Comparison of ENCODE assay signal across 18 cellular contexts in the genomic region with DNA sequence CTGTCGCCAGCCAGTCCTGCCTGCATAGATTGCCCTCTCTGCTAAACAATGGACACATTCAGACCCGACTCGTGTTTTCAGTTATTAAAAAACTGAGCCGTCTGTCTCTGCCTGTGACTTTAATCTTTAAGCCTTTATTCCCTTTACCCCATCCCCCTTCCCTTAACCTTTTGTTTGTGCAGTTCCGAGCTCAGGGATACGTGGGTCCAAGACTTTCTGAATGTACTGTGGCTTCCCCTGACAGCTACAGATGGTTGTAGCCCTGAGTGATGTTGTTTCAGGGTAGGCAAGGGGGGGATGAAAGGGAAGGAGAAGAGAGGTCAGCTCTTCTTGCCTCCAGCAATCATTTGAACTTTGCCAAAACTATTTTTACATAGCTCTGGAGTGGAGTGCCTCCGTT. TPM values are rescaled to one million over a fixed set of nuclear protein-coding genes. Genes with fewer than 3 reads are reported as not detected.
DNase-seq lines count a peak whose midpoint lies in the region; ATAC-seq and TF ChIP-seq lines count a peak whose summit lies in the region.
"Had no signal": no experiment of that assay in that cellular context is flagged by ENCODE, and none has a peak within 500 bp of the region (broad histone marks: within the 10 kb centered on the region; RNA-seq: fewer than 3 reads in every experiment).

No MANE protein-coding gene starts in this region.

- H3K9me3 ChIP-seq in gastrocnemius medialis: no peaks in the 10 kb centered on the region
- H3K9me3 ChIP-seq in CD8-positive, alpha-beta memory T cell (ENCODE audit: low read length): no peaks in the 10 kb centered on the region
- H3K9me3 ChIP-seq: BLaER1, SJSA1 had no signal

- H3K4me3 ChIP-seq in gastrocnemius medialis: peak overlapping the region in 2 of 4 donors; percentile 1 to 30
- no peak overlapping the region for H3K4me3 ChIP-seq in CD8-positive, alpha-beta memory T cell (ENCODE audit: low read length)
- H3K4me3 ChIP-seq: BLaER1, K562, PC-9, SJSA1 had no signal

- peaks cover 4% of the 10 kb centered on the region for H3K36me3 Mint-ChIP-seq in activated CD8-positive, alpha-beta T cell treated with anti-CD3 and anti-CD28 coated beads for 36 hours (ENCODE audit: low read depth)
- H3K36me3 Mint-ChIP-seq in activated CD8-positive, alpha-beta T cell treated with anti-CD3 and anti-CD28 coated beads, Interleukin-2, amount 10 ng/mL, durations not matched to agents 7 days and 5 days (ENCODE audit: low read depth): peaks cover 3% of the 10 kb centered on the region
- no peaks in the 10 kb centered on the region for H3K36me3 Mint-ChIP-seq in activated T-helper 2 cell treated with anti-CD3 and anti-CD28 coated beads, Interferon-gamma antibody, Interleukin-2, Interleukin-4, amounts not matched to agents 10 μg/mL and 5 μg/mL and 100 μg/mL, durations not matched to agents 14 hours and 24 hours and 36 hours (ENCODE audit: low read depth)
- H3K36me3 Mint-ChIP-seq in mesothelial cell of epicardium (peaks cover 3% of the 10 kb centered on the region), nephron progenitor cell (ENCODE audit: low read depth) (no peaks in the 10 kb centered on the region)
- peaks cover 10 to 34% (median 14%) of the 10 kb centered on the region in 3 donors for H3K36me3 Mint-ChIP-seq in CD8-positive, alpha-beta memory T cell

- H3K27ac Mint-ChIP-seq in activated CD8-positive, alpha-beta T cell treated with anti-CD3 and anti-CD28 coated beads for 36 hours: peak overlapping the region; percentile 28
- H3K27ac Mint-ChIP-seq in activated CD8-positive, alpha-beta T cell treated with anti-CD3 and anti-CD28 coated beads, Interleukin-2, amount 10 ng/mL, durations not matched to agents 7 days and 5 days: no peak overlapping the region
- H3K27ac Mint-ChIP-seq in activated T-helper 2 cell treated with anti-CD3 and anti-CD28 coated beads, Interferon-gamma antibody, Interleukin-2, Interleukin-4, amounts not matched to agents 10 μg/mL and 5 μg/mL and 100 μg/mL, durations not matched to agents 14 hours and 24 hours and 36 hours: peak overlapping the region; percentile 3
- H3K27ac Mint-ChIP-seq in mesothelial cell of epicardium (peak overlapping the region; percentile 82), nephron progenitor cell (no peak overlapping the region)
- no peak overlapping the region for H3K27ac Mint-ChIP-seq in CD8-positive, alpha-beta memory T cell

- peaks cover 13% of the 10 kb centered on the region for H3K4me1 Mint-ChIP-seq in activated CD8-positive, alpha-beta T cell treated with anti-CD3 and anti-CD28 coated beads for 36 hours (ENCODE audit: low read depth)
- peaks cover 5% of the 10 kb centered on the region for H3K4me1 Mint-ChIP-seq in activated CD8-positive, alpha-beta T cell treated with anti-CD3 and anti-CD28 coated beads, Interleukin-2, amount 10 ng/mL, durations not matched to agents 7 days and 5 days (ENCODE audit: low read depth)
- H3K4me1 Mint-ChIP-seq in activated T-helper 2 cell treated with anti-CD3 and anti-CD28 coated beads, Interferon-gamma antibody, Interleukin-2, Interleukin-4, amounts not matched to agents 10 μg/mL and 5 μg/mL and 100 μg/mL, durations not matched to agents 14 hours and 24 hours and 36 hours (ENCODE audit: low read depth): peaks cover 6% of the 10 kb centered on the region
- H3K4me1 Mint-ChIP-seq in mesothelial cell of epicardium (peaks cover 47% of the 10 kb centered on the region), nephron progenitor cell (peaks cover 25% of the 10 kb centered on the region)
- H3K4me1 Mint-ChIP-seq in CD8-positive, alpha-beta memory T cell: peaks cover 3 to 6% (median 4%) of the 10 kb centered on the region in 3 donors

- intact Hi-C loops in activated CD8-positive, alpha-beta T cell treated with anti-CD3 and anti-CD28 coated beads for 36 hours (cut with micrococcal nuclease): no loop called here
- intact Hi-C loops in activated T-helper 2 cell treated with anti-CD3 and anti-CD28 coated beads, Interferon-gamma antibody, Interleukin-2, Interleukin-4, amounts not matched to agents 10 μg/mL and 5 μg/mL and 100 μg/mL, durations not matched to agents 14 hours and 24 hours and 36 hours (cut with micrococcal nuclease): no loop called here
- intact Hi-C loops in gastrocnemius medialis (cut with DNase I; ENCODE audit: low total_unique reads): no loop called here

- no peak for ATAC-seq in activated CD8-positive, alpha-beta T cell treated with anti-CD3 and anti-CD28 coated beads for 36 hours
- no peak for ATAC-seq in activated CD8-positive, alpha-beta T cell treated with anti-CD3 and anti-CD28 coated beads, Interleukin-2, amount 10 ng/mL, durations not matched to agents 7 days and 5 days
- ATAC-seq in gastrocnemius medialis: peak; percentile 63 to 70
- no peak for ATAC-seq in GM21576 (IDR thresholded peaks at IDR 0.05; ENCODE audit: unreplicated experiment)
- ATAC-seq: K562 had no signal

- no peak for TF ChIP-seq CTCF in activated CD8-positive, alpha-beta T cell treated with anti-CD3 and anti-CD28 coated beads for 36 hours (IDR thresholded peaks at IDR 0.05)
- TF ChIP-seq CTCF in mesothelial cell of epicardium (IDR thresholded peaks at IDR 0.05; ENCODE audit: unreplicated experiment): no peak
- TF ChIP-seq CTCF in gastrocnemius medialis (IDR thresholded peaks at IDR 0.05 in 4 of 5, conservative IDR thresholded peaks at IDR 0.05 in 1 of 5): no peak
- no peak for TF ChIP-seq CTCF in nephron progenitor cell (IDR thresholded peaks at IDR 0.05)

- no peaks in the 10 kb centered on the region for H3K27me3 ChIP-seq in gastrocnemius medialis
- H3K27me3 ChIP-seq in CD8-positive, alpha-beta memory T cell (ENCODE audit: insufficient read depth, low read length, poor library complexity, severe bottlenecking): no peaks in the 10 kb centered on the region
- H3K27me3 ChIP-seq: BLaER1, SJSA1 had no signal

- POLR2A ChIA-PET in activated CD8-positive, alpha-beta T cell treated with anti-CD3 and anti-CD28 coated beads for 36 hours (lab: Charles Lee): no interaction called here
- POLR2A ChIA-PET in activated CD8-positive, alpha-beta T cell treated with anti-CD3 and anti-CD28 coated beads, Interleukin-2, amount 10 ng/mL, durations not matched to agents 7 days and 5 days (lab: Charles Lee): no interaction called here
- POLR2A ChIA-PET in CD8-positive, alpha-beta memory T cell (lab: Charles Lee): no interaction called here

- H3K27me3 Mint-ChIP-seq in activated CD8-positive, alpha-beta T cell treated with anti-CD3 and anti-CD28 coated beads for 36 hours: no peaks in the 10 kb centered on the region
- no peaks in the 10 kb centered on the region for H3K27me3 Mint-ChIP-seq in activated CD8-positive, alpha-beta T cell treated with anti-CD3 and anti-CD28 coated beads, Interleukin-2, amount 10 ng/mL, durations not matched to agents 7 days and 5 days (ENCODE audit: low read depth)
- no peaks in the 10 kb centered on the region for H3K27me3 Mint-ChIP-seq in activated T-helper 2 cell treated with anti-CD3 and anti-CD28 coated beads, Interferon-gamma antibody, Interleukin-2, Interleukin-4, amounts not matched to agents 10 μg/mL and 5 μg/mL and 100 μg/mL, durations not matched to agents 14 hours and 24 hours and 36 hours (ENCODE audit: low read depth)
- no peaks in the 10 kb centered on the region for H3K27me3 Mint-ChIP-seq in mesothelial cell of epicardium (ENCODE audit: low read depth)
- peaks cover 0 to 1% of the 10 kb centered on the region in 2 donors for H3K27me3 Mint-ChIP-seq in CD8-positive, alpha-beta memory T cell
- H3K27me3 Mint-ChIP-seq in nephron progenitor cell (ENCODE audit: low read depth, poor library complexity): no peaks in the 10 kb centered on the region

- TF ChIP-seq POLR2A in gastrocnemius medialis (IDR thresholded peaks at IDR 0.05): no peak

- H3K4me1 ChIP-seq in gastrocnemius medialis: peaks cover 29 to 42% of the 10 kb centered on the region in 2 donors
- H3K4me1 ChIP-seq in CD8-positive, alpha-beta memory T cell (ENCODE audit: insufficient read depth, low read length): no peaks in the 10 kb centered on the region
- H3K4me1 ChIP-seq: BLaER1, SJSA1 had no signal

- CTCF ChIA-PET in activated CD8-positive, alpha-beta T cell treated with anti-CD3 and anti-CD28 coated beads for 36 hours (lab: Charles Lee): no interaction called here
- CTCF ChIA-PET in activated CD8-positive, alpha-beta T cell treated with anti-CD3 and anti-CD28 coated beads, Interleukin-2, amount 10 ng/mL, durations not matched to agents 7 days and 5 days (lab: Charles Lee): no interaction called here
- CTCF ChIA-PET in CD8-positive, alpha-beta memory T cell (lab: Charles Lee): no interaction called here

- in situ Hi-C loops in gastrocnemius medialis (cut with MboI; ENCODE audit: low sequenced_read_pairs in 4 of 4): no loop called here

- H3K9me3 Mint-ChIP-seq in activated CD8-positive, alpha-beta T cell treated with anti-CD3 and anti-CD28 coated beads for 36 hours: no peaks in the 10 kb centered on the region
- no peaks in the 10 kb centered on the region for H3K9me3 Mint-ChIP-seq in activated CD8-positive, alpha-beta T cell treated with anti-CD3 and anti-CD28 coated beads, Interleukin-2, amount 10 ng/mL, durations not matched to agents 7 days and 5 days (ENCODE audit: insufficient read depth)
- H3K9me3 Mint-ChIP-seq in activated T-helper 2 cell treated with anti-CD3 and anti-CD28 coated beads, Interferon-gamma antibody, Interleukin-2, Interleukin-4, amounts not matched to agents 10 μg/mL and 5 μg/mL and 100 μg/mL, durations not matched to agents 14 hours and 24 hours and 36 hours: no peaks in the 10 kb centered on the region
- H3K9me3 Mint-ChIP-seq in mesothelial cell of epicardium: no peaks in the 10 kb centered on the region
- H3K9me3 Mint-ChIP-seq in CD8-positive, alpha-beta memory T cell: no peaks in the 10 kb centered on the region
- no peaks in the 10 kb centered on the region for H3K9me3 Mint-ChIP-seq in nephron progenitor cell
- H3K9me3 Mint-ChIP-seq: H9 had no signal

- H3K27ac ChIP-seq in gastrocnemius medialis: peak overlapping the region; percentile 76 to 86 (median 82)
- H3K27ac ChIP-seq in CD8-positive, alpha-beta memory T cell (ENCODE audit: low read depth, low read length): no peak overlapping the region
- H3K27ac ChIP-seq: BLaER1, PC-9, SJSA1 had no signal

- no peak overlapping the region for H3K4me3 Mint-ChIP-seq in activated CD8-positive, alpha-beta T cell treated with anti-CD3 and anti-CD28 coated beads for 36 hours
- H3K4me3 Mint-ChIP-seq in activated CD8-positive, alpha-beta T cell treated with anti-CD3 and anti-CD28 coated beads, Interleukin-2, amount 10 ng/mL, durations not matched to agents 7 days and 5 days: no peak overlapping the region
- no peak overlapping the region for H3K4me3 Mint-ChIP-seq in activated T-helper 2 cell treated with anti-CD3 and anti-CD28 coated beads, Interferon-gamma antibody, Interleukin-2, Interleukin-4, amounts not matched to agents 10 μg/mL and 5 μg/mL and 100 μg/mL, durations not matched to agents 14 hours and 24 hours and 36 hours (ENCODE audit: low read depth)
- H3K4me3 Mint-ChIP-seq in mesothelial cell of epicardium (no peak overlapping the region), nephron progenitor cell (no peak overlapping the region)
- no peak overlapping the region for H3K4me3 Mint-ChIP-seq in CD8-positive, alpha-beta memory T cell
- H3K4me3 Mint-ChIP-seq: H9 had no signal

- H3K36me3 ChIP-seq in gastrocnemius medialis: no peaks in the 10 kb centered on the region
- H3K36me3 ChIP-seq in CD8-positive, alpha-beta memory T cell (ENCODE audit: insufficient read depth, low read length): no peaks in the 10 kb centered on the region
- H3K36me3 ChIP-seq: SJSA1 had no signal

- DNase-seq in activated CD8-positive, alpha-beta T cell treated with anti-CD3 and anti-CD28 coated beads for 36 hours: no peak
- no peak for DNase-seq in activated CD8-positive, alpha-beta T cell treated with anti-CD3 and anti-CD28 coated beads, Interleukin-2, amount 10 ng/mL, durations not matched to agents 7 days and 5 days
- no peak for DNase-seq in activated T-helper 2 cell treated with anti-CD3 and anti-CD28 coated beads, Interferon-gamma antibody, Interleukin-2, Interleukin-4, amounts not matched to agents 10 μg/mL and 5 μg/mL and 100 μg/mL, durations not matched to agents 14 hours and 24 hours and 36 hours (ENCODE audit: low spot score)
- DNase-seq in mesothelial cell of epicardium (ENCODE audit: low spot score in 2 of 2, unreplicated experiment in 2 of 2) (no peak), gastrocnemius medialis (no peak), nephron progenitor cell (no peak)
- no peak for DNase-seq in CD8-positive, alpha-beta memory T cell
- DNase-seq: COR-L47, H9, NCI-H1930, NCI-H2171, NCI-H446, NCI-H774, PC-9 had no signal

RNA-seq across cellular contexts. Expression of gene EEFSEC, which starts 44.6 kb away (rescaled TPM):
- 10 to 100 TPM; 19.2 to 19.6 TPM for total RNA-seq in activated CD8-positive, alpha-beta T cell treated with anti-CD3 and anti-CD28 coated beads for 36 hours
- 10 to 100 TPM; 21.7 to 23.1 TPM for total RNA-seq in activated CD8-positive, alpha-beta T cell treated with anti-CD3 and anti-CD28 coated beads, Interleukin-2, amount 10 ng/mL, durations not matched to agents 7 days and 5 days
- total RNA-seq in activated T-helper 2 cell treated with anti-CD3 and anti-CD28 coated beads, Interferon-gamma antibody, Interleukin-2, Interleukin-4, amounts not matched to agents 10 μg/mL and 5 μg/mL and 100 μg/mL, durations not matched to agents 14 hours and 24 hours and 36 hours: 22.0 and 23.8 TPM in 2 replicates
- total RNA-seq in mesothelial cell of epicardium (17.2 to 19.4 TPM (median 18.6 TPM) in 3 replicates), gastrocnemius medialis (10 to 100 TPM; 21.0 to 29.4 (median 23.4) TPM)
- total RNA-seq in CD8-positive, alpha-beta memory T cell: 10 to 100 TPM; 20.4 to 21.8 TPM
- polyA plus RNA-seq in CD8-positive, alpha-beta memory T cell: 28.6 TPM

Comparison
In these comparisons a context has a peak if more than half of its experiments do, and no peak if none do; other contexts are left out.
1. H3K27ac Mint-ChIP-seq: peak in activated CD8-positive, alpha-beta T cell treated with anti-CD3 and anti-CD28 coated beads for 36 hours (single experiment), activated T-helper 2 cell treated with anti-CD3 and anti-CD28 coated beads, Interferon-gamma antibody, Interleukin-2, Interleukin-4, amounts not matched to agents 10 μg/mL and 5 μg/mL and 100 μg/mL, durations not matched to agents 14 hours and 24 hours and 36 hours (single experiment) and mesothelial cell of epicardium (single experiment); none in activated CD8-positive, alpha-beta T cell treated with anti-CD3 and anti-CD28 coated beads, Interleukin-2, amount 10 ng/mL, durations not matched to agents 7 days and 5 days (single experiment), CD8-positive, alpha-beta memory T cell (0 of 8) and nephron progenitor cell (single experiment).
2. ATAC-seq: peak in gastrocnemius medialis (2 of 2); none in activated CD8-positive, alpha-beta T cell treated with anti-CD3 and anti-CD28 coated beads for 36 hours (single experiment), activated CD8-positive, alpha-beta T cell treated with anti-CD3 and anti-CD28 coated beads, Interleukin-2, amount 10 ng/mL, durations not matched to agents 7 days and 5 days (single experiment) and GM21576 (single experiment).